In the genomic region with DNA sequence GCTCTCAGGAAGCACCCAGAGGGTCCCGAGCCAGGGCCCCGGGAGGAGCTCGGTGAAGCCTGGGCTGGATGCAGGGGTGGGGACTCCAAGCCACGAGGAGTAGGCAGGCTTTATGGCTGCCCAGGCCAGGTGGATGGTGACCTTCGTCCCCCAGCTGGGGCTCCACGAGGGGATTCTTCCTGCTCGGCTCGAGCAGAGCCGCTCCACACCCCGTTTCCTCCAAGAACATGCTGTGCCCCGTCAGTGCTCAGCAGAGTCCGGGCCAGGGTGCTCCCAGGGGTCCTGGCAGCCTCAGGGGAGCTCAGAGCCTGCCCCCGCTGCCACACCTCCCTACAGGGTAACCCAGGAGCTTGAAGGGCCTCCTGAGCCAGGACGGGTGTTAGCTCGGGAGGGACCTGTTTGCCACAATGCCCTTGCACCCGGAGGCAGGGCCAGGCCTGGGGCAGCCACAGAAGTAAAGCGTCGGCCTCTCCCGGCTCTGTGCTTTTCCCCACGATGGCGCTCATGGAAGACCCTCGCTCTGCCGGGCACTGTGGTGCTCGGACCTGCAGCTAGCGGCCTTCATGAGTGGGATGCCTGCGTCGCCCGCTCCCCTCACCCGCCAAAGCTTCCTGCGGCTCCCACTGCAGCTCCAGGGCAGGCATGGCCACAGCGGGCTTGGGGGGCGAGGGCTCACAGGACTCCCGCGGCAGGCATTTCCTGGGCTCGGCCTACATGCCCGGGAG, we compare ENCODE assay signal across 22 cellular contexts.
"Had no signal": no experiment of that assay in that cellular context is flagged by ENCODE, and none has a peak within 500 bp of the region (broad histone marks: within the 10 kb centered on the region; RNA-seq: fewer than 3 reads in every experiment).

No MANE protein-coding gene starts in this region.

- H3K9me3 ChIP-seq: esophagus squamous epithelium, gastroesophageal sphincter, left ventricle myocardium inferior, lower lobe of right lung, sigmoid colon, stomach, thoracic aorta had no signal

- H3K36me3 Mint-ChIP-seq: memory B cell, naive B cell, type B pancreatic cell had no signal

- H3K36me3 ChIP-seq: esophagus squamous epithelium, gastroesophageal sphincter, left ventricle myocardium inferior, lower lobe of right lung, sigmoid colon, stomach, thoracic aorta had no signal

- H3K4me3 ChIP-seq: esophagus squamous epithelium, gastroesophageal sphincter, left ventricle myocardium inferior, lower lobe of right lung, sigmoid colon, skin epidermis, stomach, thoracic aorta had no signal

- H3K4me1 ChIP-seq: esophagus squamous epithelium, gastroesophageal sphincter, left ventricle myocardium inferior, lower lobe of right lung, sigmoid colon, stomach had no signal

- DNase-seq: dermis blood vessel endothelial cell; esophagus squamous epithelium; foreskin fibroblast; glutamatergic neuron; islet precursor cell; left ventricle myocardium inferior; lower lobe of right lung; midbrain; naive B cell; sigmoid colon; stimulated activated CD4-positive, alpha-beta T cell treated with anti-CD3 and anti-CD28 coated beads, Interleukin-12 subunit alpha, Interleukin-12 subunit beta, amount 100 ng/mL, for 4 hours; stimulated activated naive CD4-positive, alpha-beta T cell; stomach; substantia nigra had no signal

- H3K4me1 Mint-ChIP-seq: memory B cell, naive B cell, nephron had no signal

- FAIRE-seq: colon, urothelium cell line had no signal

- H3K27ac ChIP-seq: esophagus squamous epithelium, gastroesophageal sphincter, left ventricle myocardium inferior, lower lobe of right lung, sigmoid colon, skin epidermis, stomach, thoracic aorta had no signal

- H3K4me3 Mint-ChIP-seq: memory B cell, naive B cell, nephron, type B pancreatic cell had no signal

- H3K27me3 Mint-ChIP-seq: naive B cell, type B pancreatic cell had no signal

- ATAC-seq: gastroesophageal sphincter, lower lobe of right lung had no signal

- H3K9me3 Mint-ChIP-seq: memory B cell, naive B cell, nephron, type B pancreatic cell had no signal
